1 cellular context compared by ENCODE assay signal in the genomic region with DNA sequence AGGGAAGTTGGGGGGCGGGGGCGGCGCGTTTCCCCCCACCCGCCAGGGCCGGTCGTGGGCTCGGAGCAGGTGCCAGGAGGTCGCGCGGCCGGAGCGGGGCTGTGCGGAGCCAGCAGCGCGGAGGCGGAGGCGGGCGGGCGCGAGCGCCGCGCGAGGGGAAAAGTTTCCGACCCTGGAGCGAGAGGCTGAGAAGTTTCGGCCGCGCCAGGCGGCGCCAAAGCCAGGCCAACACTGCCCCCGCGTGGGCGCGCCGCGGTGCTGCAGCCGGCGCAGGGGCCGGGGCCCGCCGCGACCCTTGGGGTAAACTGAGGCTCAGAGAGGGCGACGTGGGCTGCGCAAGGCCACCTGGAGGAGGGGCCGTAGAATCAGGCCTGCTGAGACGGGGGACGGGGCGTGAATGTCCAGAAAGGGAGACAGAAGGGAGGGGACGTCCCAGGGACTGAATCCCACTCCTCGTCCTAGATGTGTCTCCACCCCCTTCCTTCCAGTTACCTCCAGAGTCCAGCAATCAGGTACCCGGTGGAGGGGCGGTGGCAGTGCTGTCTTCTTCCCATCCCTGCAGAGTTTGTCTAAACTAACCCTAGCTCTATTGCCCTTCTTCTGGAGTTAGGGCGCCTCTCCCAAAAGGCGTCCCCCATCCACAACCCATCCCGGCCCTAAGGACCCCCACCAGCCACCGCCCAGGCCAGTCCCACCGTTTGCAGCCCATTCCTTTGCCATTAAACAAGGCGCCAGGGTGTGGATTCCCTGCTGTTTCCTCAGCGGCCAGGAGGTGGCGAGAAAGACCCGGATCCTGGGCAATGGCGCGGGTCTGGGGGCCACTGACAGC.
TF ChIP-seq lines count a peak whose summit lies in the region.

No MANE protein-coding gene starts in this region.

TF ChIP-seq in K562, 482 proteins besides CTCF, POLR2A, EP300 and RAD21 (continued from another document and continues in another):
- TF ChIP-seq, protein P1, sequence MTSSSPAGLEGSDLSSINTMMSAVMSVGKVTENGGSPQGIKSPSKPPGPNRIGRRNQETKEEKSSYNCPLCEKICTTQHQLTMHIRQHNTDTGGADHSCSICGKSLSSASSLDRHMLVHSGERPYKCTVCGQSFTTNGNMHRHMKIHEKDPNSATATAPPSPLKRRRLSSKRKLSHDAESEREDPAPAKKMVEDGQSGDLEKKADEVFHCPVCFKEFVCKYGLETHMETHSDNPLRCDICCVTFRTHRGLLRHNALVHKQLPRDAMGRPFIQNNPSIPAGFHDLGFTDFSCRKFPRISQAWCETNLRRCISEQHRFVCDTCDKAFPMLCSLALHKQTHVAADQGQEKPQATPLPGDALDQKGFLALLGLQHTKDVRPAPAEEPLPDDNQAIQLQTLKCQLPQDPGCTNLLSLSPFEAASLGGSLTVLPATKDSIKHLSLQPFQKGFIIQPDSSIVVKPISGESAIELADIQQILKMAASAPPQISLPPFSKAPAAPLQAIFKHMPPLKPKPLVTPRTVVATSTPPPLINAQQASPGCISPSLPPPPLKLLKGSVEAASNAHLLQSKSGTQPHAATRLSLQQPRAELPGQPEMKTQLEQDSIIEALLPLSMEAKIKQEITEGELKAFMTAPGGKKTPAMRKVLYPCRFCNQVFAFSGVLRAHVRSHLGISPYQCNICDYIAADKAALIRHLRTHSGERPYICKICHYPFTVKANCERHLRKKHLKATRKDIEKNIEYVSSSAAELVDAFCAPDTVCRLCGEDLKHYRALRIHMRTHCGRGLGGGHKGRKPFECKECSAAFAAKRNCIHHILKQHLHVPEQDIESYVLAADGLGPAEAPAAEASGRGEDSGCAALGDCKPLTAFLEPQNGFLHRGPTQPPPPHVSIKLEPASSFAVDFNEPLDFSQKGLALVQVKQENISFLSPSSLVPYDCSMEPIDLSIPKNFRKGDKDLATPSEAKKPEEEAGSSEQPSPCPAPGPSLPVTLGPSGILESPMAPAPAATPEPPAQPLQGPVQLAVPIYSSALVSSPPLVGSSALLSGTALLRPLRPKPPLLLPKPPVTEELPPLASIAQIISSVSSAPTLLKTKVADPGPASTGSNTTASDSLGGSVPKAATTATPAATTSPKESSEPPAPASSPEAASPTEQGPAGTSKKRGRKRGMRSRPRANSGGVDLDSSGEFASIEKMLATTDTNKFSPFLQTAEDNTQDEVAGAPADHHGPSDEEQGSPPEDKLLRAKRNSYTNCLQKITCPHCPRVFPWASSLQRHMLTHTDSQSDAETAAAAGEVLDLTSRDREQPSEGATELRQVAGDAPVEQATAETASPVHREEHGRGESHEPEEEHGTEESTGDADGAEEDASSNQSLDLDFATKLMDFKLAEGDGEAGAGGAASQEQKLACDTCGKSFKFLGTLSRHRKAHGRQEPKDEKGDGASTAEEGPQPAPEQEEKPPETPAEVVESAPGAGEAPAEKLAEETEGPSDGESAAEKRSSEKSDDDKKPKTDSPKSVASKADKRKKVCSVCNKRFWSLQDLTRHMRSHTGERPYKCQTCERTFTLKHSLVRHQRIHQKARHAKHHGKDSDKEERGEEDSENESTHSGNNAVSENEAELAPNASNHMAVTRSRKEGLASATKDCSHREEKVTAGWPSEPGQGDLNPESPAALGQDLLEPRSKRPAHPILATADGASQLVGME (CRISPR knock-in tag; IDR thresholded peaks at IDR 0.05) = no peak
- no peak for TF ChIP-seq SP1 (CRISPR knock-in tag; IDR thresholded peaks at IDR 0.05)
- TF ChIP-seq TAF1 (IDR thresholded peaks at IDR 0.05; ENCODE audit: control insufficient read depth, extremely low read depth, insufficient read depth, low read length, severe bottlenecking) = no peak
- TF ChIP-seq NFE2L1 (tag; IDR thresholded peaks at IDR 0.05; ENCODE audit: borderline replicate concordance, low read depth) = no peak
- no peak for TF ChIP-seq ZNF212 (CRISPR knock-in tag; IDR thresholded peaks at IDR 0.05)
- TF ChIP-seq ZNF23 (CRISPR knock-in tag; IDR thresholded peaks at IDR 0.05) = no peak
- no peak for TF ChIP-seq HNRNPUL1 (IDR thresholded peaks at IDR 0.05; ENCODE audit: low read length)
- no peak for TF ChIP-seq NCOA2 (IDR thresholded peaks at IDR 0.05; ENCODE audit: partially characterized antibody in 2 of 2)
- TF ChIP-seq, protein P2, sequence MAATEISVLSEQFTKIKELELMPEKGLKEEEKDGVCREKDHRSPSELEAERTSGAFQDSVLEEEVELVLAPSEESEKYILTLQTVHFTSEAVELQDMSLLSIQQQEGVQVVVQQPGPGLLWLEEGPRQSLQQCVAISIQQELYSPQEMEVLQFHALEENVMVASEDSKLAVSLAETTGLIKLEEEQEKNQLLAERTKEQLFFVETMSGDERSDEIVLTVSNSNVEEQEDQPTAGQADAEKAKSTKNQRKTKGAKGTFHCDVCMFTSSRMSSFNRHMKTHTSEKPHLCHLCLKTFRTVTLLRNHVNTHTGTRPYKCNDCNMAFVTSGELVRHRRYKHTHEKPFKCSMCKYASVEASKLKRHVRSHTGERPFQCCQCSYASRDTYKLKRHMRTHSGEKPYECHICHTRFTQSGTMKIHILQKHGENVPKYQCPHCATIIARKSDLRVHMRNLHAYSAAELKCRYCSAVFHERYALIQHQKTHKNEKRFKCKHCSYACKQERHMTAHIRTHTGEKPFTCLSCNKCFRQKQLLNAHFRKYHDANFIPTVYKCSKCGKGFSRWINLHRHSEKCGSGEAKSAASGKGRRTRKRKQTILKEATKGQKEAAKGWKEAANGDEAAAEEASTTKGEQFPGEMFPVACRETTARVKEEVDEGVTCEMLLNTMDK (IDR thresholded peaks at IDR 0.05; ENCODE audit: borderline replicate concordance, insufficient read depth, low read depth, low read length, poor library complexity, severe bottlenecking) = no peak
- no peak for TF ChIP-seq ZNF586 (CRISPR knock-in tag; conservative IDR thresholded peaks at IDR 0.05)
- no peak for TF ChIP-seq ZNF778 (CRISPR knock-in tag; IDR thresholded peaks at IDR 0.05)
- TF ChIP-seq MXI1 (IDR thresholded peaks at IDR 0.05; ENCODE audit: low read depth, low read length) = no peak
- peak; percentile 95 for TF ChIP-seq ZBTB7A (IDR thresholded peaks at IDR 0.05; ENCODE audit: borderline replicate concordance, control insufficient read depth, low read depth, low read length)
- TF ChIP-seq RBBP5 (IDR thresholded peaks at IDR 0.05; ENCODE audit: borderline replicate concordance, insufficient read depth, low read length, poor library complexity, severe bottlenecking) = peak; percentile 63
- TF ChIP-seq NR4A1 (CRISPR knock-in tag; IDR thresholded peaks at IDR 0.05) = peak; percentile 18; the same call in 1 of the 2 replicates
- no peak for TF ChIP-seq NR4A1 (tag; IDR thresholded peaks at IDR 0.05)
- TF ChIP-seq HMGN3 (IDR thresholded peaks at IDR 0.05; ENCODE audit: borderline replicate concordance, extremely low read depth, insufficient read length, low read depth, low read length) = no peak
- TF ChIP-seq, protein P3, sequence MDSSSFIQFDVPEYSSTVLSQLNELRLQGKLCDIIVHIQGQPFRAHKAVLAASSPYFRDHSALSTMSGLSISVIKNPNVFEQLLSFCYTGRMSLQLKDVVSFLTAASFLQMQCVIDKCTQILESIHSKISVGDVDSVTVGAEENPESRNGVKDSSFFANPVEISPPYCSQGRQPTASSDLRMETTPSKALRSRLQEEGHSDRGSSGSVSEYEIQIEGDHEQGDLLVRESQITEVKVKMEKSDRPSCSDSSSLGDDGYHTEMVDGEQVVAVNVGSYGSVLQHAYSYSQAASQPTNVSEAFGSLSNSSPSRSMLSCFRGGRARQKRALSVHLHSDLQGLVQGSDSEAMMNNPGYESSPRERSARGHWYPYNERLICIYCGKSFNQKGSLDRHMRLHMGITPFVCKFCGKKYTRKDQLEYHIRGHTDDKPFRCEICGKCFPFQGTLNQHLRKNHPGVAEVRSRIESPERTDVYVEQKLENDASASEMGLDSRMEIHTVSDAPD (CRISPR knock-in tag; IDR thresholded peaks at IDR 0.05) = no peak
- no peak for TF ChIP-seq MEF2A (IDR thresholded peaks at IDR 0.05; ENCODE audit: control insufficient read depth, low read depth, low read length)
- TF ChIP-seq, protein P4, sequence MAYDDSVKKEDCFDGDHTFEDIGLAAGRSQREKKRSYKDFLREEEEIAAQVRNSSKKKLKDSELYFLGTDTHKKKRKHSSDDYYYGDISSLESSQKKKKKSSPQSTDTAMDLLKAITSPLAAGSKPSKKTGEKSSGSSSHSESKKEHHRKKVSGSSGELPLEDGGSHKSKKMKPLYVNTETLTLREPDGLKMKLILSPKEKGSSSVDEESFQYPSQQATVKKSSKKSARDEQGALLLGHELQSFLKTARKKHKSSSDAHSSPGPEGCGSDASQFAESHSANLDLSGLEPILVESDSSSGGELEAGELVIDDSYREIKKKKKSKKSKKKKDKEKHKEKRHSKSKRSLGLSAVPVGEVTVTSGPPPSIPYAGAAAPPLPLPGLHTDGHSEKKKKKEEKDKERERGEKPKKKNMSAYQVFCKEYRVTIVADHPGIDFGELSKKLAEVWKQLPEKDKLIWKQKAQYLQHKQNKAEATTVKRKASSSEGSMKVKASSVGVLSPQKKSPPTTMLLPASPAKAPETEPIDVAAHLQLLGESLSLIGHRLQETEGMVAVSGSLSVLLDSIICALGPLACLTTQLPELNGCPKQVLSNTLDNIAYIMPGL (CRISPR knock-in tag; IDR thresholded peaks at IDR 0.05) = peak; percentile 73
- no peak for TF ChIP-seq CREBBP (IDR thresholded peaks at IDR 0.05; ENCODE audit: low read depth, low read length)
- TF ChIP-seq SMARCA5 (IDR thresholded peaks at IDR 0.05) = peak; percentile 63; the same call in 1 of the 2 replicates
- no peak for TF ChIP-seq FOXJ3 (CRISPR knock-in tag; IDR thresholded peaks at IDR 0.05)
- peak; percentile 73; the same call in 1 of the 2 replicates for TF ChIP-seq ZBTB1 (CRISPR knock-in tag; IDR thresholded peaks at IDR 0.05; ENCODE audit: borderline replicate concordance, low read depth)
- TF ChIP-seq ARID2 (IDR thresholded peaks at IDR 0.05) = 0 out of 2 replicates have a peak, but pooled peaks have one; percentile 29
- TF ChIP-seq SRSF7 (optimal IDR thresholded peaks at IDR 0.05; ENCODE audit: low read depth, low read length) = no peak
- no peak for TF ChIP-seq KDM1A (IDR thresholded peaks at IDR 0.05)
- no peak for TF ChIP-seq SRSF3 (IDR thresholded peaks at IDR 0.05; ENCODE audit: insufficient read depth, low read length)
- TF ChIP-seq, protein P5, sequence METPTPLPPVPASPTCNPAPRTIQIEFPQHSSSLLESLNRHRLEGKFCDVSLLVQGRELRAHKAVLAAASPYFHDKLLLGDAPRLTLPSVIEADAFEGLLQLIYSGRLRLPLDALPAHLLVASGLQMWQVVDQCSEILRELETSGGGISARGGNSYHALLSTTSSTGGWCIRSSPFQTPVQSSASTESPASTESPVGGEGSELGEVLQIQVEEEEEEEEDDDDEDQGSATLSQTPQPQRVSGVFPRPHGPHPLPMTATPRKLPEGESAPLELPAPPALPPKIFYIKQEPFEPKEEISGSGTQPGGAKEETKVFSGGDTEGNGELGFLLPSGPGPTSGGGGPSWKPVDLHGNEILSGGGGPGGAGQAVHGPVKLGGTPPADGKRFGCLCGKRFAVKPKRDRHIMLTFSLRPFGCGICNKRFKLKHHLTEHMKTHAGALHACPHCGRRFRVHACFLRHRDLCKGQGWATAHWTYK (CRISPR knock-in tag; IDR thresholded peaks at IDR 0.05) = 0 out of 2 replicates have a peak, but pooled peaks have one; percentile 55
- TF ChIP-seq POLR2AphosphoS5 (IDR thresholded peaks at IDR 0.05; ENCODE audit: control insufficient read depth, insufficient read depth, low read depth, low read length) = no peak
- TF ChIP-seq BCOR (IDR thresholded peaks at IDR 0.05) = peak; percentile 79
- no peak for TF ChIP-seq ZNF124 (CRISPR knock-in tag; IDR thresholded peaks at IDR 0.05)
- TF ChIP-seq NR1H2 (CRISPR knock-in tag; IDR thresholded peaks at IDR 0.05) = 0 out of 2 replicates have a peak, but pooled peaks have one; percentile 63
- TF ChIP-seq DNMT1 (IDR thresholded peaks at IDR 0.05) = no peak
- TF ChIP-seq ZNF263 (CRISPR knock-in tag; IDR thresholded peaks at IDR 0.05; ENCODE audit: borderline replicate concordance) = peak; percentile 12; the same call in 1 of the 2 replicates
- no peak for TF ChIP-seq SIX5 (IDR thresholded peaks at IDR 0.05; ENCODE audit: borderline replicate concordance in 1 of 2, insufficient read depth in 1 of 2, low read depth in 1 of 2, low read length in 2 of 2)
- no peak for TF ChIP-seq XRCC4 (IDR thresholded peaks at IDR 0.05; ENCODE audit: extremely low read depth, insufficient read depth, insufficient read length)
- no peak for TF ChIP-seq NR2C2 (CRISPR knock-in tag; IDR thresholded peaks at IDR 0.05)
- peak; percentile 45; the same call in 1 of the 2 replicates for TF ChIP-seq NR2C2 (tag; IDR thresholded peaks at IDR 0.05)
- TF ChIP-seq, protein P6, sequence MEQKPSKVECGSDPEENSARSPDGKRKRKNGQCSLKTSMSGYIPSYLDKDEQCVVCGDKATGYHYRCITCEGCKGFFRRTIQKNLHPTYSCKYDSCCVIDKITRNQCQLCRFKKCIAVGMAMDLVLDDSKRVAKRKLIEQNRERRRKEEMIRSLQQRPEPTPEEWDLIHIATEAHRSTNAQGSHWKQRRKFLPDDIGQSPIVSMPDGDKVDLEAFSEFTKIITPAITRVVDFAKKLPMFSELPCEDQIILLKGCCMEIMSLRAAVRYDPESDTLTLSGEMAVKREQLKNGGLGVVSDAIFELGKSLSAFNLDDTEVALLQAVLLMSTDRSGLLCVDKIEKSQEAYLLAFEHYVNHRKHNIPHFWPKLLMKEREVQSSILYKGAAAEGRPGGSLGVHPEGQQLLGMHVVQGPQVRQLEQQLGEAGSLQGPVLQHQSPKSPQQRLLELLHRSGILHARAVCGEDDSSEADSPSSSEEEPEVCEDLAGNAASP (IDR thresholded peaks at IDR 0.05) = no peak
- no peak for TF ChIP-seq TFAM (CRISPR knock-in tag; conservative IDR thresholded peaks at IDR 0.05)
- TF ChIP-seq, protein P7, sequence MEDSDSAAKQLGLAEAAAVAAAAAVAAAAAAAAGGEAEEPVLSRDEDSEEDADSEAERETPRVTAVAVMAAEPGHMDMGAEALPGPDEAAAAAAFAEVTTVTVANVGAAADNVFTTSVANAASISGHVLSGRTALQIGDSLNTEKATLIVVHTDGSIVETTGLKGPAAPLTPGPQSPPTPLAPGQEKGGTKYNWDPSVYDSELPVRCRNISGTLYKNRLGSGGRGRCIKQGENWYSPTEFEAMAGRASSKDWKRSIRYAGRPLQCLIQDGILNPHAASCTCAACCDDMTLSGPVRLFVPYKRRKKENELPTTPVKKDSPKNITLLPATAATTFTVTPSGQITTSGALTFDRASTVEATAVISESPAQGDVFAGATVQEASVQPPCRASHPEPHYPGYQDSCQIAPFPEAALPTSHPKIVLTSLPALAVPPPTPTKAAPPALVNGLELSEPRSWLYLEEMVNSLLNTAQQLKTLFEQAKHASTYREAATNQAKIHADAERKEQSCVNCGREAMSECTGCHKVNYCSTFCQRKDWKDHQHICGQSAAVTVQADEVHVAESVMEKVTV (CRISPR knock-in tag; IDR thresholded peaks at IDR 0.05) = peak; percentile 94
- TF ChIP-seq NUFIP1 (IDR thresholded peaks at IDR 0.05; ENCODE audit: partially characterized antibody) = no peak
- no peak for TF ChIP-seq ZNF695 (CRISPR knock-in tag; IDR thresholded peaks at IDR 0.05)
- TF ChIP-seq ZNF140 (CRISPR knock-in tag; IDR thresholded peaks at IDR 0.05) = no peak
- no peak for TF ChIP-seq PPARD (CRISPR knock-in tag; IDR thresholded peaks at IDR 0.05)
- TF ChIP-seq, protein P8, sequence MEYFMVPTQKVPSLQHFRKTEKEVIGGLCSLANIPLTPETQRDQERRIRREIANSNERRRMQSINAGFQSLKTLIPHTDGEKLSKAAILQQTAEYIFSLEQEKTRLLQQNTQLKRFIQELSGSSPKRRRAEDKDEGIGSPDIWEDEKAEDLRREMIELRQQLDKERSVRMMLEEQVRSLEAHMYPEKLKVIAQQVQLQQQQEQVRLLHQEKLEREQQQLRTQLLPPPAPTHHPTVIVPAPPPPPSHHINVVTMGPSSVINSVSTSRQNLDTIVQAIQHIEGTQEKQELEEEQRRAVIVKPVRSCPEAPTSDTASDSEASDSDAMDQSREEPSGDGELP (CRISPR knock-in tag; IDR thresholded peaks at IDR 0.05; ENCODE audit: borderline replicate concordance) = no peak; the same call in 1 of the 2 replicates
